14 cellular contexts compared by ENCODE assay signal in genomic region chr4:24477919-24478318, GRCh38.
DNase-seq lines count a peak whose midpoint lies in the region; ATAC-seq and TF ChIP-seq lines count a peak whose summit lies in the region.
"Had no signal": no experiment of that assay in that cellular context is flagged by ENCODE, and none has a peak within 500 bp of the region (broad histone marks: within the 10 kb centered on the region; RNA-seq: fewer than 3 reads in every experiment).

No MANE protein-coding gene starts in this region.

- no peak overlapping the region for H4K5ac ChIP-seq in mesendoderm (ENCODE audit: low read length)

- H3K4me1 Mint-ChIP-seq in endodermal cell, result peaks cover 16% of the 10 kb centered on the region

- H3K4me1 ChIP-seq in endodermal cell (ENCODE audit: control insufficient read depth, insufficient read depth, low read length) (no peaks in the 10 kb centered on the region), mesendoderm (ENCODE audit: control insufficient read depth, low read depth, low read length) (no peaks in the 10 kb centered on the region)

- no peak overlapping the region for H3K9ac ChIP-seq in endodermal cell (ENCODE audit: extremely low read depth, low read length, poor library complexity, severe bottlenecking)
- H3K9ac ChIP-seq in mesendoderm (ENCODE audit: low read length), result no peak overlapping the region
- H3K9ac ChIP-seq: KMS-11 had no signal

- H3K27ac ChIP-seq in endodermal cell (ENCODE audit: low read depth, low read length) (no peak overlapping the region), mesendoderm (ENCODE audit: low read depth, low read length) (no peak overlapping the region)
- H3K27ac ChIP-seq: KMS-11 had no signal

- no peak overlapping the region for H2AK5ac ChIP-seq in mesendoderm (ENCODE audit: low read length)

- H3K23ac ChIP-seq in mesendoderm (ENCODE audit: low read length), result no peak overlapping the region

- peak; percentile 4 for DNase-seq in COR-L47 (lab: John Stamatoyannopoulos, UW)
- DNase-seq in NCI-H1694 (lab: John Stamatoyannopoulos, UW), result peak; percentile 51
- DNase-seq in endodermal cell, result peak; percentile 70
- DNase-seq in mesendoderm, result peak; percentile 49
- no peak for DNase-seq in ecto neural progenitor cell (ENCODE audit: low spot score)
- DNase-seq in DMS79 treated with DMSO at 0.1 percent for 48 hours (lab: John Stamatoyannopoulos, UW), result no peak
- DNase-seq: CD4-positive, CD25-positive, alpha-beta regulatory T cell; effector memory CD4-positive, alpha-beta T cell had no signal

- H3K4me3 ChIP-seq in endodermal cell (ENCODE audit: low read length), result no peak overlapping the region
- no peak overlapping the region for H3K4me3 ChIP-seq in mesendoderm (ENCODE audit: low read length)
- H3K4me3 ChIP-seq: GM12878 had no signal

- no peaks in the 10 kb centered on the region for H3K79me1 ChIP-seq in mesendoderm (ENCODE audit: low read length)

- H3K9me3 Mint-ChIP-seq in endodermal cell, result no peaks in the 10 kb centered on the region
- H3K9me3 Mint-ChIP-seq: activated T-helper 17 cell treated with anti-CD3 and anti-CD28 coated beads, Interleukin-2, amount 50 U/mL, for 72 hours had no signal

- WGBS in endodermal cell (ENCODE audit: insufficient coverage in 1 of 2, insufficient read length in 1 of 2), 2 experiments, result 80 to 83% methylated on average over 4 to 5 of the region's 5 CpGs
- no CpG with 5 or more reads among the region's 5 CpGs for WGBS in mesendoderm (ENCODE audit: extremely low coverage, insufficient coverage, low lambda C conversion rate)

- H3K27me3 ChIP-seq in endodermal cell (ENCODE audit: control insufficient read depth, insufficient read depth, low read length, poor library complexity, severe bottlenecking) (peaks cover 6% of the 10 kb centered on the region), mesendoderm (ENCODE audit: insufficient read depth, low read length, poor library complexity) (no peaks in the 10 kb centered on the region)

- H2BK15ac ChIP-seq in mesendoderm (replicated peaks; ENCODE audit: low read depth), result no peak overlapping the region

- no peak overlapping the region for H3K4me3 Mint-ChIP-seq in endodermal cell
- H3K4me3 Mint-ChIP-seq: activated T-helper 17 cell treated with anti-CD3 and anti-CD28 coated beads, Interleukin-2, amount 50 U/mL, for 72 hours; CD4-positive, CD25-positive, alpha-beta regulatory T cell had no signal

- no peak overlapping the region for H3K56ac ChIP-seq in mesendoderm (ENCODE audit: low read length)

- H3K36me3 ChIP-seq in endodermal cell (ENCODE audit: control insufficient read depth, insufficient read depth, low read length) (no peaks in the 10 kb centered on the region), mesendoderm (ENCODE audit: control insufficient read depth, insufficient read depth, low read length) (no peaks in the 10 kb centered on the region)

- no peaks in the 10 kb centered on the region for H3K79me2 ChIP-seq in mesendoderm (ENCODE audit: control insufficient read depth, insufficient read depth, low read length)

- no peaks in the 10 kb centered on the region for H3K36me3 Mint-ChIP-seq in endodermal cell (ENCODE audit: low read depth)
- H3K36me3 Mint-ChIP-seq: CD4-positive, CD25-positive, alpha-beta regulatory T cell had no signal

- TF ChIP-seq CTCF in endodermal cell (conservative IDR thresholded peaks at IDR 0.05), result no peak

- no peak overlapping the region for H2BK5ac ChIP-seq in mesendoderm (ENCODE audit: low read length)

- peaks cover 10% of the 10 kb centered on the region for H3K27me3 Mint-ChIP-seq in endodermal cell (ENCODE audit: insufficient read depth)

- no peak overlapping the region for H2BK120ac ChIP-seq in mesendoderm (ENCODE audit: low read depth, low read length)

- H3K27ac Mint-ChIP-seq in endodermal cell, result no peak overlapping the region
- H3K27ac Mint-ChIP-seq: activated T-helper 17 cell treated with anti-CD3 and anti-CD28 coated beads, Interleukin-2, amount 50 U/mL, for 72 hours; CD4-positive, CD25-positive, alpha-beta regulatory T cell; progenitor cell of endocrine pancreas had no signal

- no peaks in the 10 kb centered on the region for H3K9me3 ChIP-seq in endodermal cell (ENCODE audit: control insufficient read depth, low read length)

- no peak for ATAC-seq in esophagus mucosa
- ATAC-seq in GM21390 (IDR thresholded peaks at IDR 0.05; ENCODE audit: unreplicated experiment), result no peak
- ATAC-seq: activated T-helper 17 cell treated with anti-CD3 and anti-CD28 coated beads, Interleukin-2, amount 50 U/mL, for 72 hours; GM12878 had no signal

- no peak overlapping the region for H3K4me2 ChIP-seq in mesendoderm (ENCODE audit: low read length)
- H3K4me2 ChIP-seq: KMS-11 had no signal

- no peak overlapping the region for H3K4ac ChIP-seq in mesendoderm (ENCODE audit: low read depth, low read length)

- H4K8ac ChIP-seq in mesendoderm (ENCODE audit: low read depth, low read length), result no peak overlapping the region

- no peak overlapping the region for H3K18ac ChIP-seq in mesendoderm (ENCODE audit: low read length)

Comparison
In these comparisons a context has a peak if more than half of its experiments do, and no peak if none do; other contexts are left out.
1. DNase-seq: peak in COR-L47 (single experiment), NCI-H1694 (single experiment), endodermal cell (single experiment) and mesendoderm (single experiment); none in ecto neural progenitor cell (single experiment) and DMS79 treated with DMSO at 0.1 percent for 48 hours (single experiment).